ENCODE assay signal across 1 cellular context in genomic region chr22:48444320-48445112, GRCh38.
TF ChIP-seq lines count a peak whose summit lies in the region.

No MANE protein-coding gene starts in this region.

TF ChIP-seq in GM12878, 131 proteins besides CTCF, POLR2A, EP300 and RAD21 (continued from another document):
- TF ChIP-seq JUNB (IDR thresholded peaks at IDR 0.05) (no peak), TAF1 (IDR thresholded peaks at IDR 0.05; ENCODE audit: borderline replicate concordance, low read depth, low read length) (no peak), NRF1 (conservative IDR thresholded peaks at IDR 0.05; ENCODE audit: low read depth, low read length) (no peak), BCL11A (IDR thresholded peaks at IDR 0.05; ENCODE audit: low read depth, low read length) (peak; percentile 26; the same call in 1 of the 2 replicates), IRF3 (IDR thresholded peaks at IDR 0.05) (no peak), KAT2A (conservative IDR thresholded peaks at IDR 0.05; ENCODE audit: control insufficient read depth, low read depth, low read length) (no peak), PRDM15 (CRISPR knock-in tag; IDR thresholded peaks at IDR 0.05) (no peak), POLR2AphosphoS5 (IDR thresholded peaks at IDR 0.05; ENCODE audit: low read length) (no peak), NKRF (conservative IDR thresholded peaks at IDR 0.05) (no peak), ZNF592 (IDR thresholded peaks at IDR 0.05) (no peak), HDGF (IDR thresholded peaks at IDR 0.05) (no peak)
